ENCODE assay signal across 8 cellular contexts in genomic region chr5:32583582-32584232, GRCh38. TPM values are rescaled to one million over a fixed set of nuclear protein-coding genes. Genes with fewer than 3 reads are reported as not detected.
DNase-seq lines count a peak whose midpoint lies in the region; ATAC-seq and TF ChIP-seq lines count a peak whose summit lies in the region.

No MANE protein-coding gene starts in this region.

- 68 to 73% methylated on average over 6 to 16 of the region's 16 CpGs for WGBS in transverse colon (ENCODE audit: low coverage in 1 of 2), 2 donors

- H3K27ac ChIP-seq in transverse colon, result peak overlapping the region in 2 of 4 donors; percentile 42 to 66

- peaks cover 0 to 2% (median 2%) of the 10 kb centered on the region in 3 donors for H3K27me3 Mint-ChIP-seq in CD14-positive monocyte (ENCODE audit: low read depth in 3 of 3)
- H3K27me3 Mint-ChIP-seq in activated CD4-positive, alpha-beta memory T cell treated with anti-CD3 and anti-CD28 coated beads, Interleukin-2, amount 10 ng/mL, durations not matched to agents 7 days and 5 days, result no peaks in the 10 kb centered on the region
- peaks cover 9% of the 10 kb centered on the region for H3K27me3 Mint-ChIP-seq in stimulated activated naive CD8-positive, alpha-beta T cell treated with anti-CD3 and anti-CD28 coated beads, Interleukin-15, amount 100 ng/mL, for 72 hours

- no peaks in the 10 kb centered on the region for H3K27me3 ChIP-seq in transverse colon

- no peak for TF ChIP-seq POLR2A in transverse colon (IDR thresholded peaks at IDR 0.05)

- TF ChIP-seq EP300 in transverse colon (IDR thresholded peaks at IDR 0.05; ENCODE audit: low read depth), result no peak

- ATAC-seq in GM19397 (IDR thresholded peaks at IDR 0.05; ENCODE audit: unreplicated experiment) (peak; percentile 70), HG03175 (IDR thresholded peaks at IDR 0.05; ENCODE audit: unreplicated experiment) (peak; percentile 70)
- no peak for ATAC-seq in stimulated activated naive CD8-positive, alpha-beta T cell treated with anti-CD3 and anti-CD28 coated beads, Interleukin-15, amount 100 ng/mL, for 72 hours

- CTCF ChIA-PET in activated CD4-positive, alpha-beta memory T cell treated with anti-CD3 and anti-CD28 coated beads, Interleukin-2, amount 10 ng/mL, durations not matched to agents 7 days and 5 days (lab: Charles Lee), result interaction anchor here (0.7 to 3.4 kb wide), 6 partner anchors 39 to 94 kb away, joined by 3 to 47 read pairs (median 6); no protein-coding TSS in a partner anchor

- H3K36me3 ChIP-seq in transverse colon, result no peaks in the 10 kb centered on the region

- peaks cover 9 to 29% (median 16%) of the 10 kb centered on the region in 4 donors for H3K4me1 ChIP-seq in transverse colon

- H3K4me3 Mint-ChIP-seq in CD14-positive monocyte, result peak overlapping the region; percentile 67 to 79
- H3K4me3 Mint-ChIP-seq in activated CD4-positive, alpha-beta memory T cell treated with anti-CD3 and anti-CD28 coated beads, Interleukin-2, amount 10 ng/mL, durations not matched to agents 7 days and 5 days, result peak overlapping the region; percentile 73
- no peak overlapping the region for H3K4me3 Mint-ChIP-seq in stimulated activated naive CD8-positive, alpha-beta T cell treated with anti-CD3 and anti-CD28 coated beads, Interleukin-15, amount 100 ng/mL, for 72 hours

- H3K27ac Mint-ChIP-seq in CD14-positive monocyte, result peak overlapping the region; percentile 94 to 98 (median 97)
- peak overlapping the region; percentile 98 for H3K27ac Mint-ChIP-seq in activated CD4-positive, alpha-beta memory T cell treated with anti-CD3 and anti-CD28 coated beads, Interleukin-2, amount 10 ng/mL, durations not matched to agents 7 days and 5 days
- no peak overlapping the region for H3K27ac Mint-ChIP-seq in stimulated activated naive CD8-positive, alpha-beta T cell treated with anti-CD3 and anti-CD28 coated beads, Interleukin-15, amount 100 ng/mL, for 72 hours

- peaks cover 75% of the 10 kb centered on the region for H3K4me1 Mint-ChIP-seq in CD14-positive monocyte
- peaks cover 72% of the 10 kb centered on the region for H3K4me1 Mint-ChIP-seq in activated CD4-positive, alpha-beta memory T cell treated with anti-CD3 and anti-CD28 coated beads, Interleukin-2, amount 10 ng/mL, durations not matched to agents 7 days and 5 days
- peaks cover 51% of the 10 kb centered on the region for H3K4me1 Mint-ChIP-seq in stimulated activated naive CD8-positive, alpha-beta T cell treated with anti-CD3 and anti-CD28 coated beads, Interleukin-15, amount 100 ng/mL, for 72 hours

- peaks cover 4 to 10% of the 10 kb centered on the region in 2 donors for H3K36me3 Mint-ChIP-seq in CD14-positive monocyte
- H3K36me3 Mint-ChIP-seq in activated CD4-positive, alpha-beta memory T cell treated with anti-CD3 and anti-CD28 coated beads, Interleukin-2, amount 10 ng/mL, durations not matched to agents 7 days and 5 days (ENCODE audit: low read depth), result peaks cover 44% of the 10 kb centered on the region

- in situ Hi-C loops in transverse colon (cut with MboI; ENCODE audit: low pct_ligation_motif_present in 1 of 4, low pct_unique_long_range_greater_than_20kb in 1 of 4, low sequenced_read_pairs in 3 of 4), result loop anchor here in 1 of 4 donors (25.0 kb wide), 1 partner anchor 346 kb away; no protein-coding TSS in a partner anchor

- TF ChIP-seq CTCF in CD14-positive monocyte (IDR thresholded peaks at IDR 0.05), result no peak
- TF ChIP-seq CTCF in transverse colon (IDR thresholded peaks at IDR 0.05), result no peak

- intact Hi-C loops in CD14-positive monocyte (cut with micrococcal nuclease), result loop anchor here (2.0 to 10.0 kb wide), 3 partner anchors 41 to 409 kb away; partner anchors contain the start of gene GOLPH3 (in 2 of the 2)
- intact Hi-C loops in transverse colon (cut with DNase I; ENCODE audit: low total_unique reads), result no loop called here

- peaks cover 4 to 12% (median 7%) of the 10 kb centered on the region in 7 donors for H3K9me3 Mint-ChIP-seq in CD14-positive monocyte
- H3K9me3 Mint-ChIP-seq in activated CD4-positive, alpha-beta memory T cell treated with anti-CD3 and anti-CD28 coated beads, Interleukin-2, amount 10 ng/mL, durations not matched to agents 7 days and 5 days, result no peaks in the 10 kb centered on the region
- H3K9me3 Mint-ChIP-seq in stimulated activated naive CD8-positive, alpha-beta T cell treated with anti-CD3 and anti-CD28 coated beads, Interleukin-15, amount 100 ng/mL, for 72 hours, result no peaks in the 10 kb centered on the region

- H3K9me3 ChIP-seq in transverse colon, result peaks cover 0 to 7% of the 10 kb centered on the region in 2 donors

- no peak for DNase-seq in CD14-positive monocyte (ENCODE audit: low spot score)
- DNase-seq in activated CD4-positive, alpha-beta memory T cell treated with anti-CD3 and anti-CD28 coated beads, Interleukin-2, amount 10 ng/mL, durations not matched to agents 7 days and 5 days, result peak; percentile 62
- DNase-seq in transverse colon, result peak; percentile 56
- DNase-seq in mucosa of gallbladder (ENCODE audit: low spot score), result no peak
- DNase-seq in NCI-H1417 (lab: John Stamatoyannopoulos, UW), result no peak
- no peak for DNase-seq in stimulated activated naive CD8-positive, alpha-beta T cell treated with anti-CD3 and anti-CD28 coated beads, Interleukin-15, amount 100 ng/mL, for 72 hours

- POLR2A ChIA-PET in activated CD4-positive, alpha-beta memory T cell treated with anti-CD3 and anti-CD28 coated beads, Interleukin-2, amount 10 ng/mL, durations not matched to agents 7 days and 5 days (lab: Charles Lee), result interaction anchor here (0.6 to 7.3 kb wide), 21 partner anchors 11 to 1052 kb away, joined by 3 to 210 read pairs (median 4); partner anchors contain the start of genes C5orf22, DROSHA, GOLPH3 and MTMR12

- no peak overlapping the region for H3K4me3 ChIP-seq in transverse colon

RNA-seq across cellular contexts. Expression of gene SUB1, which starts 1.6 kb away (rescaled TPM):
- polyA plus RNA-seq in CD14-positive monocyte, result 100 to 1,000 TPM; 399 to 454 TPM
- total RNA-seq in activated CD4-positive, alpha-beta memory T cell treated with anti-CD3 and anti-CD28 coated beads, Interleukin-2, amount 10 ng/mL, durations not matched to agents 7 days and 5 days, result 100 to 1,000 TPM; 603 to 618 TPM
- 100 to 1,000 TPM in 1 of 4 donors, 10 to 100 TPM in 3; 30.3 to 126 (median 78.8) TPM for total RNA-seq in transverse colon
- total RNA-seq in mucosa of gallbladder, result 152 TPM

Comparison
In these comparisons a context has a peak if more than half of its experiments do, and no peak if none do; other contexts are left out.
1. DNase-seq: peak in activated CD4-positive, alpha-beta memory T cell treated with anti-CD3 and anti-CD28 coated beads, Interleukin-2, amount 10 ng/mL, durations not matched to agents 7 days and 5 days (single experiment) and transverse colon (single experiment); none in CD14-positive monocyte (single experiment), mucosa of gallbladder (single experiment), NCI-H1417 (0 of 3) and stimulated activated naive CD8-positive, alpha-beta T cell treated with anti-CD3 and anti-CD28 coated beads, Interleukin-15, amount 100 ng/mL, for 72 hours (0 of 2).
2. H3K27ac Mint-ChIP-seq: peak in CD14-positive monocyte (7 of 7) and activated CD4-positive, alpha-beta memory T cell treated with anti-CD3 and anti-CD28 coated beads, Interleukin-2, amount 10 ng/mL, durations not matched to agents 7 days and 5 days (single experiment); none in stimulated activated naive CD8-positive, alpha-beta T cell treated with anti-CD3 and anti-CD28 coated beads, Interleukin-15, amount 100 ng/mL, for 72 hours (0 of 2).
3. H3K4me3 Mint-ChIP-seq: peak in CD14-positive monocyte (2 of 2) and activated CD4-positive, alpha-beta memory T cell treated with anti-CD3 and anti-CD28 coated beads, Interleukin-2, amount 10 ng/mL, durations not matched to agents 7 days and 5 days (single experiment); none in stimulated activated naive CD8-positive, alpha-beta T cell treated with anti-CD3 and anti-CD28 coated beads, Interleukin-15, amount 100 ng/mL, for 72 hours (0 of 2).